Comparison of ENCODE assay signal across 1 cellular context in genomic region chr3:24305795-24306467, GRCh38.
A peak's percentile ranks its signal among the peaks of the same experiment; 100 is the strongest.
TF ChIP-seq lines count a peak whose summit lies in the region.

No MANE protein-coding gene starts in this region.

TF ChIP-seq in K562, 482 proteins besides CTCF, POLR2A, EP300 and RAD21 (continues in another document):
- no peak for TF ChIP-seq USF1 (CRISPR knock-in tag; IDR thresholded peaks at IDR 0.05)
- 0 out of 4 replicates have a peak, but pooled peaks of 1 of the 2 experiments have one; percentile 23 for TF ChIP-seq MNT (conservative IDR thresholded peaks at IDR 0.05)
- TF ChIP-seq E4F1 (CRISPR knock-in tag; IDR thresholded peaks at IDR 0.05; ENCODE audit: borderline replicate concordance): no peak
- TF ChIP-seq LCOR (CRISPR knock-in tag; IDR thresholded peaks at IDR 0.05): no peak
- peak; percentile 36; the same call in 1 of the 2 replicates for TF ChIP-seq JUND (IDR thresholded peaks at IDR 0.05; ENCODE audit: borderline replicate concordance, low read depth, low read length)
- no peak for TF ChIP-seq JUND (tag; IDR thresholded peaks at IDR 0.05; ENCODE audit: borderline replicate concordance, low read depth, low read length)
- TF ChIP-seq TAF9B (IDR thresholded peaks at IDR 0.05; ENCODE audit: partially characterized antibody): no peak
- TF ChIP-seq SREBF2 (CRISPR knock-in tag; IDR thresholded peaks at IDR 0.05): no peak
- TF ChIP-seq RERE (CRISPR knock-in tag; IDR thresholded peaks at IDR 0.05; ENCODE audit: borderline replicate concordance): no peak
- no peak for TF ChIP-seq ZBTB34 (CRISPR knock-in tag; IDR thresholded peaks at IDR 0.05)
- no peak for TF ChIP-seq ZNF699 (CRISPR knock-in tag; IDR thresholded peaks at IDR 0.05; ENCODE audit: insufficient replicate concordance)
- TF ChIP-seq ZNF830 (CRISPR knock-in tag; IDR thresholded peaks at IDR 0.05): no peak
- peak; percentile 78 for TF ChIP-seq SOX6 (IDR thresholded peaks at IDR 0.05)
- peak; percentile 14 for TF ChIP-seq PRDM10 (IDR thresholded peaks at IDR 0.05; ENCODE audit: partially characterized antibody)
- peak; percentile 69 for TF ChIP-seq HES1 (IDR thresholded peaks at IDR 0.05; ENCODE audit: low read depth)
- peak; percentile 61 for TF ChIP-seq MTA2 (IDR thresholded peaks at IDR 0.05; ENCODE audit: low read depth)
- TF ChIP-seq ZEB2 (IDR thresholded peaks at IDR 0.05): peak; percentile 36; the same call in 1 of the 2 replicates
- 0 out of 2 replicates have a peak, but pooled peaks have one; percentile 27 for TF ChIP-seq ADNP (tag; IDR thresholded peaks at IDR 0.05)
- no peak for TF ChIP-seq SFPQ (IDR thresholded peaks at IDR 0.05; ENCODE audit: low read depth, low read length)
- TF ChIP-seq NFXL1 (CRISPR knock-in tag; IDR thresholded peaks at IDR 0.05): no peak
- TF ChIP-seq EZH2 (IDR thresholded peaks at IDR 0.05; ENCODE audit: borderline replicate concordance, low read depth, low read length): no peak
- no peak for TF ChIP-seq MAFF (IDR thresholded peaks at IDR 0.05; ENCODE audit: low read length)
- no peak for TF ChIP-seq ILF3 (IDR thresholded peaks at IDR 0.05; ENCODE audit: borderline replicate concordance)
- TF ChIP-seq ZNF445 (CRISPR knock-in tag; IDR thresholded peaks at IDR 0.05; ENCODE audit: low read depth): no peak
- TF ChIP-seq NKRF (IDR thresholded peaks at IDR 0.05; ENCODE audit: borderline replicate concordance): no peak
- no peak for TF ChIP-seq TAF7 (tag; IDR thresholded peaks at IDR 0.05)
- peak; percentile 64 for TF ChIP-seq HDAC3 (IDR thresholded peaks at IDR 0.05; ENCODE audit: borderline replicate concordance, partially characterized antibody)
- no peak for TF ChIP-seq STAG1 (CRISPR knock-in tag; IDR thresholded peaks at IDR 0.05; ENCODE audit: borderline replicate concordance)
